18 cellular contexts compared by ENCODE assay signal in genomic region chr4:186569533-186570192, GRCh38. TPM values are rescaled to one million over a fixed set of nuclear protein-coding genes. Genes with fewer than 3 reads are reported as not detected.
A peak's percentile ranks its signal among the peaks of the same experiment; 100 is the strongest.
DNase-seq lines count a peak whose midpoint lies in the region; ATAC-seq, FAIRE-seq and TF ChIP-seq lines count a peak whose summit lies in the region.
"Had no signal": no experiment of that assay in that cellular context is flagged by ENCODE, and none has a peak within 500 bp of the region (broad histone marks: within the 10 kb centered on the region; RNA-seq: fewer than 3 reads in every experiment).

No MANE protein-coding gene starts in this region.

- H3K79me2 ChIP-seq in fibroblast of lung (ENCODE audit: control insufficient read depth, insufficient read depth, low read length): no peaks in the 10 kb centered on the region

- peak overlapping the region; percentile 83 for H3K4me2 ChIP-seq in fibroblast of lung (ENCODE audit: extremely low read depth, insufficient read depth, low read length)

- H3K27ac ChIP-seq in heart right ventricle: no peak overlapping the region
- H3K27ac ChIP-seq in fibroblast of lung (ENCODE audit: insufficient read depth, low read length): no peak overlapping the region
- H3K27ac ChIP-seq in urinary bladder (ENCODE audit: low read depth): no peak overlapping the region
- H3K27ac ChIP-seq: ovary, upper lobe of left lung had no signal

- H2AFZ ChIP-seq in fibroblast of lung (ENCODE audit: low read length): peak overlapping the region; percentile 25

- peaks cover 19% of the 10 kb centered on the region for H3K4me1 Mint-ChIP-seq in neural crest cell

- H4K20me1 ChIP-seq in fibroblast of lung (ENCODE audit: control insufficient read depth, extremely low read depth, insufficient read depth, low read length): no peaks in the 10 kb centered on the region

- no peak overlapping the region for H3K4me3 Mint-ChIP-seq in neural crest cell
- H3K4me3 Mint-ChIP-seq: activated naive CD8-positive, alpha-beta T cell had no signal

- ATAC-seq in heart right ventricle (peak in 3 of 8 donors; percentile 11 to 42 (median 28)), left cardiac atrium (no peak)

- WGBS in heart right ventricle, 2 donors: 50 to 51% methylated on average over 10 of the region's 10 CpGs
- WGBS in urinary bladder: 50% methylated on average over 10 of the region's 10 CpGs

- H3K4me3 ChIP-seq in heart right ventricle (peak overlapping the region in 6 of 10 donors; percentile 15 to 41 (median 27)), fibroblast of lung (replicated peaks in 1 of 4; ENCODE audit: control extremely low read depth in 1 of 4, insufficient read depth in 1 of 4, low read depth in 3 of 4, low read length in 4 of 4) (peak overlapping the region in 3 of 4 experiments; percentile 25 to 55 (median 48)), urinary bladder (ENCODE audit: low read depth, low read length) (peak overlapping the region; percentile 5)
- H3K4me3 ChIP-seq: lung, ovary had no signal

- intact Hi-C loops in heart right ventricle (cut with DNase I) (loop anchor here in 1 of 10 donors (10.0 kb wide), 1 partner anchor 85 kb away; no protein-coding TSS in a partner anchor), left cardiac atrium (cut with DNase I) (no loop called here)

- H3K9me3 ChIP-seq in heart right ventricle (no peaks in the 10 kb centered on the region), fibroblast of lung (ENCODE audit: control insufficient read depth, insufficient read depth, low read depth, low read length) (no peaks in the 10 kb centered on the region)
- H3K9me3 ChIP-seq: ovary, upper lobe of left lung had no signal

- H3K27me3 Mint-ChIP-seq in neural crest cell (ENCODE audit: low read depth): no peaks in the 10 kb centered on the region
- H3K27me3 Mint-ChIP-seq: activated naive CD8-positive, alpha-beta T cell had no signal

- TF ChIP-seq CTCF in heart right ventricle (IDR thresholded peaks at IDR 0.05) (no peak), fibroblast of lung (conservative IDR thresholded peaks at IDR 0.05 in 1 of 2, IDR thresholded peaks at IDR 0.05 in 1 of 2; ENCODE audit: low read depth in 1 of 2, low read length in 2 of 2) (no peak), neural crest cell (conservative IDR thresholded peaks at IDR 0.05) (no peak)

- H3K27ac Mint-ChIP-seq in neural crest cell (ENCODE audit: unreplicated experiment): peak overlapping the region; percentile 22
- H3K27ac Mint-ChIP-seq: activated naive CD8-positive, alpha-beta T cell had no signal

- FAIRE-seq in urothelium cell line (lab: Jason Lieb, UNC): no peak
- FAIRE-seq: GM12892, RCC 7860 had no signal

- no peak overlapping the region for H3K9ac ChIP-seq in fibroblast of lung (ENCODE audit: insufficient read depth, low read length)

- H3K4me1 ChIP-seq in heart right ventricle: peaks cover 0 to 4% (median 0%) of the 10 kb centered on the region in 9 donors
- H3K4me1 ChIP-seq in fibroblast of lung (ENCODE audit: control insufficient read depth, extremely low read depth, insufficient read depth, low read length): no peaks in the 10 kb centered on the region
- H3K4me1 ChIP-seq in urinary bladder (ENCODE audit: insufficient read depth): no peaks in the 10 kb centered on the region
- H3K4me1 ChIP-seq: upper lobe of left lung had no signal

- H3K36me3 Mint-ChIP-seq in neural crest cell (ENCODE audit: low read depth): no peaks in the 10 kb centered on the region
- H3K36me3 Mint-ChIP-seq: activated naive CD8-positive, alpha-beta T cell had no signal

- DNase-seq in heart right ventricle (no peak), left cardiac atrium (no peak), fibroblast of lung (ENCODE audit: low read depth in 2 of 2) (no peak), neural crest cell (ENCODE audit: low read depth, low spot score) (no peak), NK-92 (lab: John Stamatoyannopoulos, UW; ENCODE audit: unreplicated experiment) (no peak), urothelium cell line (ENCODE audit: low spot score) (no peak), NCI-H2029 treated with DMSO at 0.1 percent for 48 hours (lab: John Stamatoyannopoulos, UW) (no peak)
- DNase-seq: erythroblast, NCI-H2081, ovary, T-helper 1 cell, upper lobe of left lung had no signal

- no peaks in the 10 kb centered on the region for H3K9me3 Mint-ChIP-seq in neural crest cell

- H3K36me3 ChIP-seq in heart right ventricle: no peaks in the 10 kb centered on the region
- no peaks in the 10 kb centered on the region for H3K36me3 ChIP-seq in fibroblast of lung (ENCODE audit: control insufficient read depth, insufficient read depth, low read length)
- no peaks in the 10 kb centered on the region for H3K36me3 ChIP-seq in urinary bladder (ENCODE audit: insufficient read depth)
- H3K36me3 ChIP-seq: ovary, upper lobe of left lung had no signal

- H3K27me3 ChIP-seq in heart right ventricle: peaks cover 0 to 50% (median 13%) of the 10 kb centered on the region in 7 donors
- H3K27me3 ChIP-seq in fibroblast of lung (ENCODE audit: control insufficient read depth, insufficient read depth, low read length): no peaks in the 10 kb centered on the region
- H3K27me3 ChIP-seq: ovary, upper lobe of left lung had no signal

RNA-seq across cellular contexts. Expression of gene MTNR1A, which starts 14.3 kb away (rescaled TPM):
- total RNA-seq in heart right ventricle (not detected), left cardiac atrium (not detected), fibroblast of lung (not detected in 2 replicates), neural crest cell (0.98 and 1.2 TPM in 2 replicates), urinary bladder (1.9 TPM)
- polyA plus RNA-seq in heart right ventricle (not detected), fibroblast of lung (0.14 TPM in 1 of 2 replicates, not detected in the other), urinary bladder (not detected)
- not detected in 2 replicates for polyA plus RNA-seq in fibroblast of lung (2012)
- not detected in 2 replicates for polyA minus RNA-seq in fibroblast of lung (ENCODE audit: low replicate concordance)
- total RNA-seq: G401, ovary, upper lobe of left lung had no signal
- polyA plus RNA-seq: ovary had no signal
